Comparison of ENCODE assay signal across 21 cellular contexts in genomic region chr11:124463990-124464389, GRCh38. TPM values are rescaled to one million over a fixed set of nuclear protein-coding genes. Genes with fewer than 3 reads are reported as not detected.
A peak's percentile ranks its signal among the peaks of the same experiment; 100 is the strongest.
DNase-seq lines count a peak whose midpoint lies in the region; ATAC-seq and TF ChIP-seq lines count a peak whose summit lies in the region.
"Had no signal": no experiment of that assay in that cellular context is flagged by ENCODE, and none has a peak within 500 bp of the region (broad histone marks: within the 10 kb centered on the region; RNA-seq: fewer than 3 reads in every experiment).

No MANE protein-coding gene starts in this region.

- 86 to 89% methylated on average over 2 to 5 of the region's 5 CpGs for WGBS in endodermal cell (ENCODE audit: insufficient coverage in 1 of 2, insufficient read length in 1 of 2), 2 experiments
- WGBS in neuronal stem cell (ENCODE audit: extremely low coverage in 2 of 2, insufficient read length in 2 of 2, insufficient replicate concordance in 1 of 2), 2 donors: no CpG with 5 or more reads among the region's 5 CpGs

- no peak overlapping the region for H2BK120ac ChIP-seq in neuronal stem cell (ENCODE audit: low read depth, low read length)

- no peak overlapping the region for H2BK5ac ChIP-seq in neuronal stem cell (ENCODE audit: low read length)

- TF ChIP-seq CTCF in WERI-Rb-1 (IDR thresholded peaks at IDR 0.05; ENCODE audit: low read depth, low read length) (0 out of 2 replicates have a peak, but pooled peaks have one; percentile 5), endodermal cell (conservative IDR thresholded peaks at IDR 0.05) (peak; percentile 48)

- H3K36me3 Mint-ChIP-seq in endodermal cell (ENCODE audit: low read depth): no peaks in the 10 kb centered on the region
- no peaks in the 10 kb centered on the region for H3K36me3 Mint-ChIP-seq in T-helper 2 cell treated with Interferon-gamma antibody and Interleukin-4, amounts not matched to agents 5 μg/mL and 100 μg/mL, for 36 hours (ENCODE audit: low read depth)
- H3K36me3 Mint-ChIP-seq: CD4-positive, alpha-beta memory T cell had no signal

- ATAC-seq in HG03442 (IDR thresholded peaks at IDR 0.05; ENCODE audit: unreplicated experiment) (no peak), GM18520 (IDR thresholded peaks at IDR 0.05; ENCODE audit: unreplicated experiment) (no peak)

- H3K27me3 ChIP-seq in WERI-Rb-1 (ENCODE audit: insufficient read depth, low read depth, severe bottlenecking) (no peaks in the 10 kb centered on the region), endodermal cell (ENCODE audit: control insufficient read depth, insufficient read depth, low read length, poor library complexity, severe bottlenecking) (peaks cover under 1% of the 10 kb centered on the region), neuronal stem cell (ENCODE audit: control insufficient read depth in 3 of 3, insufficient read depth in 3 of 3, low read depth in 1 of 3, low read length in 3 of 3) (no peaks in the 10 kb centered on the region)

- no peak overlapping the region for H3K4me3 Mint-ChIP-seq in endodermal cell
- no peak overlapping the region for H3K4me3 Mint-ChIP-seq in T-helper 2 cell treated with Interferon-gamma antibody and Interleukin-4, amounts not matched to agents 5 μg/mL and 100 μg/mL, for 36 hours
- H3K4me3 Mint-ChIP-seq: CD4-positive, alpha-beta memory T cell had no signal

- H3K18ac ChIP-seq in neuronal stem cell (ENCODE audit: low read length): peak overlapping the region; percentile 57

- H3K79me1 ChIP-seq in neuronal stem cell (ENCODE audit: low read depth, low read length): no peaks in the 10 kb centered on the region

- H3K27ac ChIP-seq in WERI-Rb-1 (no peak overlapping the region), endodermal cell (ENCODE audit: low read depth, low read length) (no peak overlapping the region), neuronal stem cell (replicated peaks; ENCODE audit: low read length) (no peak overlapping the region)

- H3K4me1 Mint-ChIP-seq in endodermal cell: no peaks in the 10 kb centered on the region
- H3K4me1 Mint-ChIP-seq in T-helper 2 cell treated with Interferon-gamma antibody and Interleukin-4, amounts not matched to agents 5 μg/mL and 100 μg/mL, for 36 hours (ENCODE audit: low read depth): no peaks in the 10 kb centered on the region
- H3K4me1 Mint-ChIP-seq: CD4-positive, alpha-beta memory T cell had no signal

- peaks cover 3% of the 10 kb centered on the region for H3K9me3 ChIP-seq in WERI-Rb-1 (ENCODE audit: severe bottlenecking)
- H3K9me3 ChIP-seq in endodermal cell (ENCODE audit: control insufficient read depth, low read length): no peaks in the 10 kb centered on the region
- H3K9me3 ChIP-seq in neuronal stem cell (replicated peaks in 1 of 2; ENCODE audit: control insufficient read depth in 2 of 2, insufficient read depth in 1 of 2, low read depth in 1 of 2, low read length in 2 of 2): peaks cover 0 to 3% of the 10 kb centered on the region in 2 donors

- DNase-seq in WERI-Rb-1: no peak
- DNase-seq in endodermal cell: no peak
- DNase-seq in neuronal stem cell (ENCODE audit: low spot score): no peak
- DNase-seq in T-helper 2 cell treated with Interferon-gamma antibody and Interleukin-4, amounts not matched to agents 5 μg/mL and 100 μg/mL, for 36 hours (ENCODE audit: low spot score): no peak
- DNase-seq: C1 segment of cervical spinal cord; Calu3; CD4-positive, alpha-beta memory T cell; COR-L47; DMS53; DMS79 treated with DMSO at 0.1 percent for 48 hours; GF-D8; H7; HCEC 1CT had no signal

- no peaks in the 10 kb centered on the region for H3K36me3 ChIP-seq in WERI-Rb-1
- no peaks in the 10 kb centered on the region for H3K36me3 ChIP-seq in endodermal cell (ENCODE audit: control insufficient read depth, insufficient read depth, low read length)
- no peaks in the 10 kb centered on the region for H3K36me3 ChIP-seq in neuronal stem cell (replicated peaks in 1 of 2; ENCODE audit: control insufficient read depth in 2 of 2, insufficient read depth in 2 of 2, low read length in 2 of 2)

- peaks cover 2% of the 10 kb centered on the region for H3K9me3 Mint-ChIP-seq in endodermal cell
- no peaks in the 10 kb centered on the region for H3K9me3 Mint-ChIP-seq in T-helper 2 cell treated with Interferon-gamma antibody and Interleukin-4, amounts not matched to agents 5 μg/mL and 100 μg/mL, for 36 hours

- no peak overlapping the region for H3K27ac Mint-ChIP-seq in endodermal cell
- no peak overlapping the region for H3K27ac Mint-ChIP-seq in T-helper 2 cell treated with Interferon-gamma antibody and Interleukin-4, amounts not matched to agents 5 μg/mL and 100 μg/mL, for 36 hours
- H3K27ac Mint-ChIP-seq: CD4-positive, alpha-beta memory T cell had no signal

- no peak overlapping the region for H2AFZ ChIP-seq in neuronal stem cell (ENCODE audit: low read length)

- H3K14ac ChIP-seq in neuronal stem cell (ENCODE audit: low read length): no peak overlapping the region

- H3K4me3 ChIP-seq in WERI-Rb-1 (ENCODE audit: low read depth, low read length) (no peak overlapping the region), endodermal cell (ENCODE audit: low read length) (no peak overlapping the region), neuronal stem cell (ENCODE audit: low read length in 2 of 2) (no peak overlapping the region)

- H4K8ac ChIP-seq in neuronal stem cell (ENCODE audit: low read depth, low read length): no peak overlapping the region

- no peak overlapping the region for H2BK12ac ChIP-seq in neuronal stem cell (ENCODE audit: low read length)

- H3K4me1 ChIP-seq in endodermal cell (ENCODE audit: control insufficient read depth, insufficient read depth, low read length): no peaks in the 10 kb centered on the region
- H3K4me1 ChIP-seq in neuronal stem cell (ENCODE audit: control insufficient read depth in 2 of 2, insufficient read depth in 1 of 2, low read depth in 1 of 2, low read length in 2 of 2): peaks cover 0 to 3% of the 10 kb centered on the region in 2 donors

- H4K91ac ChIP-seq in neuronal stem cell (ENCODE audit: low read depth, low read length, poor library complexity): peak overlapping the region; percentile 78

- H3K9ac ChIP-seq in endodermal cell (ENCODE audit: extremely low read depth, low read length, poor library complexity, severe bottlenecking) (no peak overlapping the region), neuronal stem cell (ENCODE audit: low read depth, low read length, poor library complexity) (no peak overlapping the region)

- H2BK15ac ChIP-seq in neuronal stem cell (ENCODE audit: low read length): no peak overlapping the region

- no peak overlapping the region for H3K23ac ChIP-seq in neuronal stem cell (ENCODE audit: low read depth, low read length, poor library complexity)

- no peak overlapping the region for H3K4me2 ChIP-seq in neuronal stem cell (ENCODE audit: insufficient read depth, low read length, poor library complexity, severe bottlenecking)

- H2AK5ac ChIP-seq in neuronal stem cell (ENCODE audit: low read depth, low read length): no peak overlapping the region

- peaks cover 2% of the 10 kb centered on the region for H3K27me3 Mint-ChIP-seq in endodermal cell (ENCODE audit: insufficient read depth)
- H3K27me3 Mint-ChIP-seq in T-helper 2 cell treated with Interferon-gamma antibody and Interleukin-4, amounts not matched to agents 5 μg/mL and 100 μg/mL, for 36 hours (ENCODE audit: low read depth): peaks cover 2% of the 10 kb centered on the region
- H3K27me3 Mint-ChIP-seq: CD4-positive, alpha-beta memory T cell had no signal

- peak overlapping the region; percentile 91 for H3K4ac ChIP-seq in neuronal stem cell (ENCODE audit: low read length)

RNA-seq across cellular contexts. Expression of gene OR8B8, which starts 18.5 kb away (rescaled TPM):
- total RNA-seq in endodermal cell: not detected
- polyA plus RNA-seq in endodermal cell (2013, experiment 1 of 2): not detected
- not detected for polyA plus RNA-seq in endodermal cell (2013, experiment 2 of 2)
- polyA plus RNA-seq in neuronal stem cell (2013, experiment 1 of 2): not detected
- polyA plus RNA-seq in neuronal stem cell (2013, experiment 2 of 2): not detected
- total RNA-seq: A172; A673; Calu3; CD4-positive, alpha-beta memory T cell; Daoy; G401; H1; H7 had no signal
- polyA plus RNA-seq: BJ; CD4-positive, alpha-beta memory T cell; H1 had no signal

RNA-seq across cellular contexts. Expression of gene OR8B4, which starts 39.3 kb away (rescaled TPM):
- total RNA-seq in endodermal cell: not detected
- not detected for polyA plus RNA-seq in endodermal cell (2013, experiment 1 of 2)
- polyA plus RNA-seq in endodermal cell (2013, experiment 2 of 2): not detected
- polyA plus RNA-seq in neuronal stem cell (2013, experiment 1 of 2): not detected
- not detected for polyA plus RNA-seq in neuronal stem cell (2013, experiment 2 of 2)
- total RNA-seq: A172; A673; Calu3; CD4-positive, alpha-beta memory T cell; Daoy; G401; H1; H7 had no signal
- polyA plus RNA-seq: BJ; CD4-positive, alpha-beta memory T cell; H1 had no signal
